In the genomic region with DNA sequence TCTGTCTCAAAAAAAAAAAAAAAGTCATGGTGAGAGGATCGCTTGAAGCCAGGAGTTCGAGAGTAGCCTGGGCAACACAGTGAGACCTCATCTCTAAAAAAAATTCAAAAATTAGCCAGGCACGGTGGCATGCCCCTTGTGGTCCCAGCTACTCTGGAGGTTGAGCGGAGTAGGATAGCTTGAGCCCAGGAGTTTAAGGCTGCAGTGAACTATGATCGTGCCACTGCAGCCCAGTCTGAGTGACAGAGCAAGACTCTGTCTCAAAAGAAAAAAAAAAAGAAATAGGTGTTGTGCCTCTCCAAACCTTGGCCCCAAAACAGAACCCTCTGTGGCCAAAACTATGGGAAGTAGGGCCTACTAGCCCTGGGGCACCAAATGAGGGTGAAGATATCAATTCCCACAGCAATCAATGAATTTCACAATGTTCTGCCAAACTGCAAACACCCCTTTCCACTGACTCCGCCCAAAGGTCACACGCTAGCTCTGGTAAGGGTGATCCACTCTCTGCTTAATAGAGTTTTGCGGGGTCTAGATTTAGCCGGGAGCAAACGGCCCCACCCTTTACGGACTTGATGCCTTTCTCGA, we compare ENCODE assay signal across 1 cellular context.
TF ChIP-seq lines count a peak whose summit lies in the region.

No MANE protein-coding gene starts in this region.

TF ChIP-seq in IMR-90, 13 proteins besides CTCF, POLR2A, EP300 and RAD21 (continued from another document):
- no peak for TF ChIP-seq MXI1 (IDR thresholded peaks at IDR 0.05; ENCODE audit: borderline replicate concordance, low read depth, low read length)
- TF ChIP-seq MAFK (IDR thresholded peaks at IDR 0.05; ENCODE audit: low read depth, low read length), result no peak
- TF ChIP-seq CHD1 (IDR thresholded peaks at IDR 0.05; ENCODE audit: low read depth, low read length), result no peak
- TF ChIP-seq FOS (IDR thresholded peaks at IDR 0.05; ENCODE audit: low read depth, low read length), result no peak
